ENCODE assay signal across 21 cellular contexts in the genomic region with DNA sequence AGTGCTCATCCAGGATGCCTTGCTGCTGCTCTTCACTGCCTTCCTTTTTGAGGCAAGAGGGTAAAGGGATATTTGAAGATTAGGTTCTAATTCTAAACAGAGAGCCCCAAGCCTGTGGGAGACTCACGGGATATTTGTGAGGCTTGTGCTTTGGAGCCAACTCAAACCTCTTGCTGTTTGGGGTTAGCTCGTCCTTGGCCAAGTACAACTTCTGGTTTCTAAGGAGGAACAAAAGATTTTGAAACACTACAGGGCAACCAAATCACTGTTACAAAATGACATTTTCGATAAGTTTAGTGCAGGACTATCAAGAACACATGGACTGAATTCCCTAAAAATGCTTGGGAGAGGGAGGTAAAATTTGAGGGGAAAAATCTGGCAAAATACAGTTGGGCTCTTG.
DNase-seq lines count a peak whose midpoint lies in the region; ATAC-seq and TF ChIP-seq lines count a peak whose summit lies in the region.
"Had no signal": no experiment of that assay in that cellular context is flagged by ENCODE, and none has a peak within 500 bp of the region (broad histone marks: within the 10 kb centered on the region; RNA-seq: fewer than 3 reads in every experiment).

No MANE protein-coding gene starts in this region.

- CTCF ChIA-PET in Calu3 (lab: Charles Lee): no interaction called here

- no peak overlapping the region for H3K4me3 ChIP-seq in upper lobe of right lung
- H3K4me3 ChIP-seq: body of pancreas, smooth muscle cell had no signal

- H3K27me3 Mint-ChIP-seq in nephron (ENCODE audit: low read depth) (no peaks in the 10 kb centered on the region), Calu3 (ENCODE audit: unreplicated experiment) (peaks cover 64% of the 10 kb centered on the region)

- DNase-seq in fibroblast of gingiva (ENCODE audit: low read depth) (peak; percentile 75), upper lobe of right lung (no peak), Calu3 (no peak), NCI-H2081 treated with DMSO at 0.1 percent for 48 hours (lab: John Stamatoyannopoulos, UW) (no peak)
- no peak for DNase-seq in effector CD8-positive, alpha-beta T cell (lab: John Stamatoyannopoulos, UW)
- DNase-seq: activated CD4-positive, alpha-beta T cell treated with anti-CD3 and anti-CD28 coated beads, Interleukin-2, amount 50 U/mL, for 48 hours; activated CD4-positive, CD25-positive, alpha-beta regulatory T cell; activated CD8-positive, alpha-beta memory T cell treated with anti-CD3 and anti-CD28 coated beads, Interleukin-2, amount 50 U/mL, for 48 hours; body of pancreas; CD4-positive, CD25-positive, alpha-beta regulatory T cell; effector memory CD4-positive, alpha-beta T cell; EL; kidney; SW 1271; T1000 had no signal

- H3K4me1 ChIP-seq in upper lobe of right lung: peaks cover 19% of the 10 kb centered on the region
- H3K4me1 ChIP-seq: body of pancreas had no signal

- TF ChIP-seq CTCF in VCaP (conservative IDR thresholded peaks at IDR 0.05): no peak
- no peak for TF ChIP-seq CTCF in nephron (IDR thresholded peaks at IDR 0.05; ENCODE audit: unreplicated experiment in 3 of 3)
- TF ChIP-seq CTCF in upper lobe of right lung (IDR thresholded peaks at IDR 0.05): no peak
- no peak for TF ChIP-seq CTCF in Calu3 (IDR thresholded peaks at IDR 0.05; ENCODE audit: unreplicated experiment)

- H3K4me1 Mint-ChIP-seq in nephron (peaks cover 46% of the 10 kb centered on the region), Calu3 (ENCODE audit: low read depth, unreplicated experiment) (no peaks in the 10 kb centered on the region)
- H3K4me1 Mint-ChIP-seq: activated T-helper 17 cell treated with anti-CD3 and anti-CD28 coated beads, Interleukin-2, amount 50 U/mL, for 72 hours; CD4-positive, CD25-positive, alpha-beta regulatory T cell; IgD-negative memory B cell had no signal

- no peaks in the 10 kb centered on the region for H3K27me3 ChIP-seq in upper lobe of right lung
- H3K27me3 ChIP-seq: body of pancreas had no signal

- intact Hi-C loops in upper lobe of right lung (cut with DNase I) (no loop called here), Calu3 (cut with micrococcal nuclease; ENCODE audit: unreplicated experiment) (no loop called here)

- ATAC-seq in upper lobe of right lung: peak; percentile 24
- ATAC-seq: activated naive CD4-positive, alpha-beta T cell treated with anti-CD3 and anti-CD28 coated beads, Interleukin-2, amount 50 U/mL, for 72 hours; activated T-helper 17 cell treated with anti-CD3 and anti-CD28 coated beads, Interleukin-2, amount 50 U/mL, for 72 hours; body of pancreas had no signal

- H3K27ac Mint-ChIP-seq in nephron: peak overlapping the region in 2 of 3 experiments; percentile 45 to 68
- no peak overlapping the region for H3K27ac Mint-ChIP-seq in Calu3 (ENCODE audit: unreplicated experiment)
- H3K27ac Mint-ChIP-seq: activated naive CD4-positive, alpha-beta T cell treated with anti-CD3 and anti-CD28 coated beads, Interleukin-2, amount 50 U/mL, for 72 hours; activated T-helper 17 cell treated with anti-CD3 and anti-CD28 coated beads, Interleukin-2, amount 50 U/mL, for 72 hours; CD4-positive, CD25-positive, alpha-beta regulatory T cell; IgD-negative memory B cell had no signal

- BruUV-seq in Calu3 (replicated peaks; lab: Mats Ljungman, UMichigan): no TSS peak

- H3K9me3 Mint-ChIP-seq in nephron (no peaks in the 10 kb centered on the region), Calu3 (ENCODE audit: low read depth, unreplicated experiment) (no peaks in the 10 kb centered on the region)
- H3K9me3 Mint-ChIP-seq: activated naive CD4-positive, alpha-beta T cell treated with anti-CD3 and anti-CD28 coated beads, Interleukin-2, amount 50 U/mL, for 72 hours; activated T-helper 17 cell treated with anti-CD3 and anti-CD28 coated beads, Interleukin-2, amount 50 U/mL, for 72 hours had no signal

- H3K4me3 Mint-ChIP-seq in nephron (no peak overlapping the region), Calu3 (ENCODE audit: low read depth, unreplicated experiment) (no peak overlapping the region)
- H3K4me3 Mint-ChIP-seq: activated T-helper 17 cell treated with anti-CD3 and anti-CD28 coated beads, Interleukin-2, amount 50 U/mL, for 72 hours; CD4-positive, CD25-positive, alpha-beta regulatory T cell; IgD-negative memory B cell had no signal

- no peaks in the 10 kb centered on the region for H3K36me3 ChIP-seq in upper lobe of right lung

- no peaks in the 10 kb centered on the region for H3K36me3 Mint-ChIP-seq in nephron (ENCODE audit: low read depth)
- H3K36me3 Mint-ChIP-seq in Calu3 (ENCODE audit: insufficient read depth, unreplicated experiment): no peaks in the 10 kb centered on the region
- H3K36me3 Mint-ChIP-seq: activated naive CD4-positive, alpha-beta T cell treated with anti-CD3 and anti-CD28 coated beads, Interleukin-2, amount 50 U/mL, for 72 hours; CD4-positive, CD25-positive, alpha-beta regulatory T cell; IgD-negative memory B cell had no signal

- H3K9me3 ChIP-seq in upper lobe of right lung: no peaks in the 10 kb centered on the region
- H3K9me3 ChIP-seq: body of pancreas had no signal

- H3K27ac ChIP-seq in VCaP (peak overlapping the region; percentile 49), upper lobe of right lung (no peak overlapping the region)
- H3K27ac ChIP-seq: body of pancreas had no signal
